Comparison of ENCODE assay signal across 8 cellular contexts in the genomic region with DNA sequence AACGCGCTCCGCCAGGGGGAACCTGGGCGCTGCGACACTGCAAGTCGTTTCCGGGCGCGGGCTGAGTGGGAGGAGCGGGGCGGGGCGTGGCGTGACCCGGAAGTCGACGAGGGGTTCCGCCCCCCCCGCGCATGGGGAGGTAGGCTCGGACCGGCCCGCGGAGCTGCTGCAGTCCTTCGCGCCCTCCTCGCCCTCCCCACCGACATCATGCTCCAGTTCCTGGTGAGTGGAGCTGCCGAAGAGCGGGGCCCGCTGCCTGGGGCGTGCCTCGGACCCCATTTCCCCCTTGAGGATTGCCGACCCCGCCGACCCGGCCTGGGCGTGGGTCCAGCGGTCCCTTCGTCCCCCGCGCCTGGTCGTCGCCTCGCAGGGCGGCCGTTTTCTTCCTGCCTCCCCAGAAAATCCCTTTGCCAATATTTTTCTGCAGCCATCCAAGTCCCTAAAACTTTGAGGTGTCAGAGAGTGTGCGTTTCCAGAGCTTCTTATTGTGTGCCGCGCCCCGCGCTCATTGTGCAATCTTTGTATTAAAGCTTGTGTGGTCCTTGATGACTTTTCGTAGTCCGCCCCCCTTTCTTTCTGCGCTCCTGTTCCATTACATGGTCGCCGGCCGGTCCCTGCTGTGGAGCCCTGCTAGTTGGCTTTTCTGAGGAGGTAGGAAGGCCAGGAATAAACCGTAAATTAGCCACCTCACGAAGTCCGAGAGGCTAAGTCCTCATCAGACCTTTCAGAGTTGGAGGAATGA. TPM values are rescaled to one million over a fixed set of nuclear protein-coding genes. Genes with fewer than 3 reads are reported as not detected.
DNase-seq lines count a peak whose midpoint lies in the region; ATAC-seq, FAIRE-seq and TF ChIP-seq lines count a peak whose summit lies in the region.

A gene (plus strand): TSS at position 142 of the 742 bp plus-strand sequence.

- CTCF ChIA-PET in RWPE1 (lab: Yijun Ruan, JAX): interaction anchor here (0.6 to 1.4 kb wide), 5 partner anchors 9 to 492 kb away, joined by 3 to 5 read pairs (median 3); no protein-coding TSS in a partner anchor

- H3K4me1 ChIP-seq in ES-I3 (ENCODE audit: insufficient read depth, low read length): no peaks in the 10 kb centered on the region; the same call in 1 of the 2 replicates

- H3K27ac Mint-ChIP-seq in natural killer cell treated with Interleukin-12 subunit alpha and Interleukin-12 subunit beta and Interleukin-15 and Interleukin-18, amount 100 ng/mL, for 72 hours: peak within 1 kb of the TSS; percentile 94 to 95

- no peaks in the 10 kb centered on the region for H3K9me3 ChIP-seq in ES-I3 (ENCODE audit: control insufficient read depth, insufficient read depth, low read length)

- H3K27ac ChIP-seq in RWPE1: peak within 1 kb of the TSS; percentile 97

- peaks cover 0 to 2% of the 10 kb centered on the region in 2 donors for H3K27me3 Mint-ChIP-seq in natural killer cell treated with Interleukin-12 subunit alpha and Interleukin-12 subunit beta and Interleukin-15 and Interleukin-18, amount 100 ng/mL, for 72 hours

- H3K4me3 Mint-ChIP-seq in natural killer cell treated with Interleukin-12 subunit alpha and Interleukin-12 subunit beta and Interleukin-15 and Interleukin-18, amount 100 ng/mL, for 72 hours: peak within 1 kb of the TSS; percentile 100

- no peak for FAIRE-seq in H54 (lab: Jason Lieb, UNC)

- DNase-seq in H54 (ENCODE audit: insufficient read length, low spot score): peak; percentile 78
- DNase-seq in LoVo (ENCODE audit: low spot score): peak; percentile 99
- peak; percentile 89 for DNase-seq in RWPE1 (ENCODE audit: low spot score)
- DNase-seq in activated T-helper 9 cell treated with anti-CD3 and anti-CD28 coated beads, Interleukin-2, amount 50 U/mL, for 16 hours (ENCODE audit: low read depth): peak; percentile 97
- peak; percentile 92 for DNase-seq in fibroblast of peridontal ligament (ENCODE audit: extremely low read depth)
- peak; percentile 97 for DNase-seq in natural killer cell treated with Interleukin-12 subunit alpha and Interleukin-12 subunit beta and Interleukin-15 and Interleukin-18, amount 100 ng/mL, for 72 hours (ENCODE audit: low spot score)
- DNase-seq in stimulated activated naive CD4-positive, alpha-beta T cell treated with Interleukin-2 at 50 U/mL for 16 hours (lab: John Stamatoyannopoulos, UW): peak; percentile 96

- peaks cover 4% of the 10 kb centered on the region for H3K9me3 Mint-ChIP-seq in natural killer cell treated with Interleukin-12 subunit alpha and Interleukin-12 subunit beta and Interleukin-15 and Interleukin-18, amount 100 ng/mL, for 72 hours

- no peaks in the 10 kb centered on the region; the same call in 1 of the 2 replicates for H3K36me3 ChIP-seq in ES-I3 (ENCODE audit: insufficient read depth, low read length)

- H3K4me1 Mint-ChIP-seq in natural killer cell treated with Interleukin-12 subunit alpha and Interleukin-12 subunit beta and Interleukin-15 and Interleukin-18, amount 100 ng/mL, for 72 hours (ENCODE audit: low read depth in 2 of 2): peaks cover 32 to 38% of the 10 kb centered on the region in 2 donors

- H3K9ac ChIP-seq in ES-I3 (ENCODE audit: low read depth, low read length): peak within 1 kb of the TSS; percentile 86

- TF ChIP-seq CTCF in RWPE1 (conservative IDR thresholded peaks at IDR 0.05; ENCODE audit: low read depth): peak; percentile 29

- peak; percentile 97 to 99 for ATAC-seq in natural killer cell treated with Interleukin-12 subunit alpha and Interleukin-12 subunit beta and Interleukin-15 and Interleukin-18, amount 100 ng/mL, for 72 hours

- H3K36me3 Mint-ChIP-seq in natural killer cell treated with Interleukin-12 subunit alpha and Interleukin-12 subunit beta and Interleukin-15 and Interleukin-18, amount 100 ng/mL, for 72 hours: peaks cover 5% of the 10 kb centered on the region

- TF ChIP-seq POLR2A in H54 (IDR thresholded peaks at IDR 0.05; ENCODE audit: low read depth, low read length): peak; percentile 99

- POLR2A ChIA-PET in RWPE1 (lab: Yijun Ruan, JAX; ENCODE audit: low non-redundant PET): interaction anchor here (0.7 kb wide), 1 partner anchor 29 kb away, joined by 5 read pairs; no protein-coding TSS in a partner anchor

RNA-seq across cellular contexts. Expression of the gene that starts here (rescaled TPM):
- 10 to 100 TPM; 17.3 to 20.0 TPM for total RNA-seq in natural killer cell treated with Interleukin-12 subunit alpha and Interleukin-12 subunit beta and Interleukin-15 and Interleukin-18, amount 100 ng/mL, for 72 hours

Comparison
In these comparisons a context has a peak if more than half of its experiments do, and no peak if none do; other contexts are left out.
1. Peak in every context shown above with its lines: DNase-seq, ATAC-seq and H3K27ac ChIP-seq.